In the genomic region with DNA sequence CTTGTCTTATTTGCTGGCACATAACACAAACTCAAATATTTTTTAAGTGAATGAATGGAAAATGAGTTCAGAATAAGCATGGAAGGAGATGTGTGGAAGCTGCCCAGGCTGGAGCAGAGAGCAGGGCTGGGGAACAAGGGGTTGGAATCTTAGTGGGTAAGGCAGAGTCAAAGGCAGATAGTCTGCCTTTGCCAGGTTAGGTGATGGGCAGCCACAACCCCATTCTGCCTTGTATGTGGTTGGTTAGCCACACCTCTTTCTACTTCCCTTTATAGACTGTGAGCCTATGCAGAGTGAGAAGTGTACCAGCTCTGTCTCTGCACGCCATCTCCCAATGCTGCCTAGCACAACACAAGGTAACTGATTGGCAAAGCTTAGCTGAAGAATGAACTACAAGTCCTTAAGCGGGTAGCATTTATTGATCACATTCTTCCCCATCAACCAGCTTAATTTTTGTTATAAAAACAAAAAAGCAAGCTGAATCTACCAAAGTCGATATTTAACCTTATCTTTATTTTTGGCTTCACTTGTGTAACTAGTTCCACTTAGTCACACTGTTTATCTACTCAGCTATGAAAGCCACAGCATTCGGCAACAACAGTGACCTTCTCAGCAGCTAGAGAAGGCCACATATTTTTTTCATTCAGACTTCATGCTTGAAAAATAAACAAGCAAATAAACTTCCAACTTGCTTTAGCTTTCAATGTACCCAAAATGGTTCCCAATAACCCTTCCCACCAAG, we compare ENCODE assay signal across 8 cellular contexts.
DNase-seq lines count a peak whose midpoint lies in the region; ATAC-seq and TF ChIP-seq lines count a peak whose summit lies in the region.

No MANE protein-coding gene starts in this region.

- ATAC-seq in GM18858 (IDR thresholded peaks at IDR 0.05; ENCODE audit: unreplicated experiment) (peak; percentile 99), HG02840 (IDR thresholded peaks at IDR 0.05; ENCODE audit: low FRiP score, unreplicated experiment) (peak; percentile 97), Panc1 (peak; percentile 42; the same call in 1 of the 2 replicates)

- no peak overlapping the region for H3K4me2 ChIP-seq in SK-N-SH

- H3K79me2 ChIP-seq in SK-N-SH (ENCODE audit: insufficient read depth): no peaks in the 10 kb centered on the region

- TF ChIP-seq RAD21 in SK-N-SH (IDR thresholded peaks at IDR 0.05; ENCODE audit: low read length): no peak

- H3K9me3 ChIP-seq in Panc1 (ENCODE audit: control insufficient read depth, insufficient read depth, low read depth, low read length): no peaks in the 10 kb centered on the region
- no peaks in the 10 kb centered on the region for H3K9me3 ChIP-seq in adipocyte (ENCODE audit: control insufficient read depth, low read length)
- no peaks in the 10 kb centered on the region for H3K9me3 ChIP-seq in neutrophil
- H3K9me3 ChIP-seq in SK-N-SH: no peaks in the 10 kb centered on the region

- BruUV-seq in Panc1 (replicated peaks; lab: Mats Ljungman, UMichigan): no TSS peak

- H3K9me2 ChIP-seq in SK-N-SH: no peaks in the 10 kb centered on the region

- CTCF ChIA-PET in Panc1 (lab: Charles Lee) (no interaction called here), SK-N-SH (lab: Yijun Ruan, JAX) (interaction anchor here (0.6 to 4.8 kb wide), 5 partner anchors 37 to 346 kb away, joined by 3 to 22 read pairs (median 8); a partner anchor contains a TSS)

- H4K20me1 ChIP-seq in SK-N-SH (ENCODE audit: insufficient read depth): no peaks in the 10 kb centered on the region

- POLR2A ChIA-PET in Panc1 (lab: Charles Lee) (no interaction called here), SK-N-SH (lab: Yijun Ruan, JAX) (no interaction called here)

- H3K9ac ChIP-seq in adipocyte (ENCODE audit: low read length) (no peak overlapping the region), SK-N-SH (no peak overlapping the region)

- H3K4me1 ChIP-seq in Panc1 (ENCODE audit: control insufficient read depth, insufficient read depth, low read length) (no peaks in the 10 kb centered on the region), adipocyte (ENCODE audit: control insufficient read depth, insufficient read depth, low read length) (peaks cover 16% of the 10 kb centered on the region), neutrophil (ENCODE audit: control insufficient read depth in 1 of 2, insufficient read depth in 1 of 2, low read depth in 1 of 2, low read length in 1 of 2) (no peaks in the 10 kb centered on the region), SK-N-SH (ENCODE audit: control insufficient read depth in 1 of 2, insufficient read depth in 2 of 2, low read depth in 1 of 2, low read length in 1 of 2) (no peaks in the 10 kb centered on the region; a peak in 1 of 4 replicates)

- 76% methylated on average over 4 of the region's 4 CpGs for WGBS in SK-N-SH (ENCODE audit: low lambda C conversion rate)

- H3K4me3 ChIP-seq in Panc1 (ENCODE audit: low read depth in 2 of 2, low read length in 2 of 2): no peak overlapping the region
- no peak overlapping the region for H3K4me3 ChIP-seq in adipocyte (ENCODE audit: low read length)
- no peak overlapping the region for H3K4me3 ChIP-seq in neutrophil (ENCODE audit: low read depth in 1 of 2, low read length in 1 of 2)
- no peak overlapping the region for H3K4me3 ChIP-seq in SK-N-SH (ENCODE audit: low read depth in 2 of 2, low read length in 1 of 2)

- H3K27ac ChIP-seq in Panc1 (ENCODE audit: low read length) (no peak overlapping the region), neutrophil (peak overlapping the region; percentile 16), SK-N-SH (ENCODE audit: low read depth in 2 of 2, low read length in 1 of 2) (no peak overlapping the region)

- in situ Hi-C loops in Panc1 (cut with HindIII; ENCODE audit: low pct_unique_long_range_greater_than_20kb, low sequenced_read_pairs): no loop called here

- H3F3A ChIP-seq in SK-N-SH (replicated peaks; ENCODE audit: insufficient read depth): no peaks in the 10 kb centered on the region

- TF ChIP-seq CTCF in Panc1 (IDR thresholded peaks at IDR 0.05): no peak
- TF ChIP-seq CTCF in neutrophil (IDR thresholded peaks at IDR 0.05): no peak
- TF ChIP-seq CTCF in SK-N-SH (IDR thresholded peaks at IDR 0.05): no peak

- intact Hi-C loops in Panc1 (cut with micrococcal nuclease; ENCODE audit: unreplicated experiment): no loop called here

- no peaks in the 10 kb centered on the region for H3K36me3 ChIP-seq in Panc1 (ENCODE audit: control insufficient read depth, insufficient read depth, low read length)
- no peaks in the 10 kb centered on the region for H3K36me3 ChIP-seq in adipocyte (ENCODE audit: control insufficient read depth, insufficient read depth, low read length, severe bottlenecking)
- no peaks in the 10 kb centered on the region for H3K36me3 ChIP-seq in neutrophil
- no peaks in the 10 kb centered on the region for H3K36me3 ChIP-seq in SK-N-SH (replicated peaks in 1 of 2; ENCODE audit: control insufficient read depth in 1 of 2, insufficient read depth in 2 of 2, low read length in 1 of 2)

- H3K27me3 ChIP-seq in Panc1 (ENCODE audit: control insufficient read depth, insufficient read depth, low read length) (no peaks in the 10 kb centered on the region; the same call in 1 of the 2 replicates), adipocyte (replicated peaks; ENCODE audit: control insufficient read depth, insufficient read depth, low read length) (no peaks in the 10 kb centered on the region), neutrophil (no peaks in the 10 kb centered on the region), SK-N-SH (ENCODE audit: insufficient read depth) (no peaks in the 10 kb centered on the region)

- no peak overlapping the region; the same call in 1 of the 2 replicates for H2AFZ ChIP-seq in SK-N-SH (ENCODE audit: low read depth)

- no peak for TF ChIP-seq EP300 in SK-N-SH (IDR thresholded peaks at IDR 0.05; ENCODE audit: borderline replicate concordance in 1 of 2, low read depth in 1 of 2, low read length in 1 of 2)

- no peak for DNase-seq in Panc1 (ENCODE audit: low read depth, low spot score)
- peak; percentile 58 for DNase-seq in adipocyte (ENCODE audit: low read depth)
- no peak for DNase-seq in SK-N-SH
- no peak for DNase-seq in Ammon's horn (ENCODE audit: low spot score)
- no peak for DNase-seq in cerebellar nuclear complex (lab: John Stamatoyannopoulos, UW)

TF ChIP-seq in SK-N-SH, 30 proteins besides CTCF, POLR2A, EP300 and RAD21:
- TF ChIP-seq, protein P1, sequence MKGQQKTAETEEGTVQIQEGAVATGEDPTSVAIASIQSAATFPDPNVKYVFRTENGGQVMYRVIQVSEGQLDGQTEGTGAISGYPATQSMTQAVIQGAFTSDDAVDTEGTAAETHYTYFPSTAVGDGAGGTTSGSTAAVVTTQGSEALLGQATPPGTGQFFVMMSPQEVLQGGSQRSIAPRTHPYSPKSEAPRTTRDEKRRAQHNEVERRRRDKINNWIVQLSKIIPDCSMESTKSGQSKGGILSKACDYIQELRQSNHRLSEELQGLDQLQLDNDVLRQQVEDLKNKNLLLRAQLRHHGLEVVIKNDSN (IDR thresholded peaks at IDR 0.05; ENCODE audit: borderline replicate concordance, low read depth): no peak
TF ChIP-seq in SK-N-SH: peak in this region for 0.

Comparison
In these comparisons a context has a peak if more than half of its experiments do, and no peak if none do; other contexts are left out.
1. ATAC-seq: peak in every context shown above with its lines; median percentile 99 in GM18858; 97 in HG02840; 42 in Panc1.